ENCODE assay signal across 26 cellular contexts in genomic region chr7:158568974-158569857, GRCh38.
"Had no signal": no experiment of that assay in that cellular context is flagged by ENCODE, and none has a peak within 500 bp of the region (broad histone marks: within the 10 kb centered on the region; RNA-seq: fewer than 3 reads in every experiment).

No MANE protein-coding gene starts in this region.

- H3K9me3 Mint-ChIP-seq: activated CD4-positive, alpha-beta memory T cell treated with anti-CD3 and anti-CD28 coated beads, Interleukin-2, amount 10 ng/mL, durations not matched to agents 7 days and 5 days; activated naive CD4-positive, alpha-beta T cell treated with anti-CD3 and anti-CD28 coated beads, Interleukin-2, amount 10 ng/mL, durations not matched to agents 7 days and 5 days; activated naive CD8-positive, alpha-beta T cell treated with anti-CD3 and anti-CD28 coated beads for 36 hours; activated T-helper 17 cell treated with anti-CD3 and anti-CD28 coated beads, Interleukin-2, amount 50 U/mL, for 72 hours had no signal

- DNase-seq: activated CD4-positive, alpha-beta memory T cell treated with anti-CD3 and anti-CD28 coated beads, Interleukin-2, amount 10 ng/mL, durations not matched to agents 7 days and 5 days; activated CD4-positive, alpha-beta T cell treated with anti-CD3 and anti-CD28 coated beads for 36 hours; activated CD4-positive, alpha-beta T cell treated with anti-CD3 and anti-CD28 coated beads, Interleukin-2, amount 50 U/mL, for 1 hour; activated gamma-delta T cell treated with Interleukin-2 at 50 U/mL for 16 hours; activated naive CD4-positive, alpha-beta T cell treated with anti-CD3 and anti-CD28 coated beads, Interleukin-2, amount 10 ng/mL, durations not matched to agents 7 days and 5 days; activated naive CD8-positive, alpha-beta T cell treated with anti-CD3 and anti-CD28 coated beads for 36 hours; activated T-cell treated with anti-CD3 and anti-CD28 coated beads for 4 hours; activated T-cell treated with anti-CD3 and anti-CD28 coated beads, Interleukin-2, amount 50 U/mL, for 48 hours; anterior cingulate cortex; central memory CD4-positive, alpha-beta T cell; NCI-H1105 treated with DMSO at 0.1 percent for 48 hours; NCI-H146; NCI-H187 treated with DMSO at 0.1 percent for 48 hours; NCI-H2171; NCI-H2227 treated with DMSO at 0.1 percent for 48 hours; NCI-H526; NCI-H774; NK-92 treated with Interleukin-12 subunit alpha and Interleukin-12 subunit beta, amount 100 ng/mL, for 24 hours; Peyer's patch; Right ventricle myocardium superior; SJCRH30; SK-N-SH; T-helper 1 cell; WERI-Rb-1 had no signal

- H3K4me1 Mint-ChIP-seq: activated CD4-positive, alpha-beta memory T cell treated with anti-CD3 and anti-CD28 coated beads, Interleukin-2, amount 10 ng/mL, durations not matched to agents 7 days and 5 days; activated CD4-positive, alpha-beta T cell treated with anti-CD3 and anti-CD28 coated beads for 36 hours; activated naive CD4-positive, alpha-beta T cell treated with anti-CD3 and anti-CD28 coated beads, Interleukin-2, amount 10 ng/mL, durations not matched to agents 7 days and 5 days; activated naive CD8-positive, alpha-beta T cell treated with anti-CD3 and anti-CD28 coated beads for 36 hours; activated T-helper 17 cell treated with anti-CD3 and anti-CD28 coated beads, Interleukin-2, amount 50 U/mL, for 72 hours had no signal

- H3K27me3 ChIP-seq: Peyer's patch had no signal

- H3K9me2 ChIP-seq: SK-N-SH had no signal

- H3K4me2 ChIP-seq: SK-N-SH had no signal

- H3K27ac ChIP-seq: Peyer's patch, RWPE1, SJCRH30, WERI-Rb-1 had no signal

- H3K27ac Mint-ChIP-seq: activated CD4-positive, alpha-beta memory T cell treated with anti-CD3 and anti-CD28 coated beads, Interleukin-2, amount 10 ng/mL, durations not matched to agents 7 days and 5 days; activated CD4-positive, alpha-beta T cell treated with anti-CD3 and anti-CD28 coated beads for 36 hours; activated naive CD4-positive, alpha-beta T cell treated with anti-CD3 and anti-CD28 coated beads, Interleukin-2, amount 10 ng/mL, durations not matched to agents 7 days and 5 days; activated naive CD8-positive, alpha-beta T cell treated with anti-CD3 and anti-CD28 coated beads for 36 hours; activated T-helper 17 cell treated with anti-CD3 and anti-CD28 coated beads, Interleukin-2, amount 50 U/mL, for 72 hours had no signal

- ATAC-seq: activated T-helper 17 cell treated with anti-CD3 and anti-CD28 coated beads, Interleukin-2, amount 50 U/mL, for 72 hours had no signal

- H3K4me3 ChIP-seq: Peyer's patch, SJCRH30 had no signal

- H3K36me3 ChIP-seq: Peyer's patch, SJCRH30, WERI-Rb-1 had no signal

- H3K4me1 ChIP-seq: Peyer's patch, SJCRH30 had no signal

- H3K9me3 ChIP-seq: Peyer's patch, SJCRH30 had no signal

- H3K36me3 Mint-ChIP-seq: activated naive CD4-positive, alpha-beta T cell treated with anti-CD3 and anti-CD28 coated beads, Interleukin-2, amount 10 ng/mL, durations not matched to agents 7 days and 5 days; activated naive CD8-positive, alpha-beta T cell treated with anti-CD3 and anti-CD28 coated beads for 36 hours had no signal

- H3K4me3 Mint-ChIP-seq: activated CD4-positive, alpha-beta memory T cell treated with anti-CD3 and anti-CD28 coated beads, Interleukin-2, amount 10 ng/mL, durations not matched to agents 7 days and 5 days; activated CD4-positive, alpha-beta T cell treated with anti-CD3 and anti-CD28 coated beads for 36 hours; activated naive CD4-positive, alpha-beta T cell treated with anti-CD3 and anti-CD28 coated beads, Interleukin-2, amount 10 ng/mL, durations not matched to agents 7 days and 5 days; activated naive CD8-positive, alpha-beta T cell treated with anti-CD3 and anti-CD28 coated beads for 36 hours; activated T-helper 17 cell treated with anti-CD3 and anti-CD28 coated beads, Interleukin-2, amount 50 U/mL, for 72 hours had no signal
